Comparison of ENCODE assay signal across 13 cellular contexts in the genomic region with DNA sequence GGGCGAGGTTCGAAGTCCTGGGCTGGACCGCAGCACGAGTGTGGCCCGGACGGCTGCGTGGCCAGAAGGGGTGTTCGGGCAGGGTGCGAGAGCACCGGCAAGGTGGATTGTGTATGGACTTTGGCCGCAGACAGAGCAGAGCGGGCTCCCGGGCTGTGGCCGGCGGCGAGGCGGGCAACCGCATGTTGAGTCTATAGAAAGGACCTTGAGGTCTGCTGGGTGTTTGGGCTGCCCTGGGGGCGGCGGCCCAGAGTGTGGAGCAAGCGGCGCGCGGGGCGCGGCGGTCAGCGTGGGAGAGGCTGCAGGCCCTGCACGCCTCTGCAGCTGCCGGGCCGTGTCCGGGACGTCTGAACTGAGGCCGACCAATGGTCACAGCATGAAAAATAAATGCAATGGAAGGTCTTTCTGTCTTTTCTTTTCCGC. TPM values are rescaled to one million over a fixed set of nuclear protein-coding genes. Genes with fewer than 3 reads are reported as not detected.
A peak's percentile ranks its signal among the peaks of the same experiment; 100 is the strongest.
DNase-seq lines count a peak whose midpoint lies in the region; ATAC-seq and TF ChIP-seq lines count a peak whose summit lies in the region.
"Had no signal": no experiment of that assay in that cellular context is flagged by ENCODE, and none has a peak within 500 bp of the region (broad histone marks: within the 10 kb centered on the region; RNA-seq: fewer than 3 reads in every experiment).

No MANE protein-coding gene starts in this region.

- H3K27me3 ChIP-seq in Peyer's patch (peaks cover 0 to 62% of the 10 kb centered on the region in 2 donors), parathyroid adenoma (ENCODE audit: control insufficient read depth, insufficient read depth, low read length) (peaks cover 46% of the 10 kb centered on the region), HAP-1 (ENCODE audit: low read depth) (peaks cover 7% of the 10 kb centered on the region; the same call in 1 of the 2 replicates), WERI-Rb-1 (ENCODE audit: insufficient read depth, low read depth, severe bottlenecking) (no peaks in the 10 kb centered on the region)

- H2AFZ ChIP-seq in parathyroid adenoma: no peak overlapping the region

- in situ Hi-C loops in HAP-1 (cut with MboI; ENCODE audit: low sequenced_read_pairs): loop anchor here (25.0 kb wide), 1 partner anchor 368 kb away; a partner anchor contains a TSS

- H3K4me3 ChIP-seq in Peyer's patch (peak overlapping the region; percentile 2 to 56 (median 44)), fibroblast of villous mesenchyme (ENCODE audit: low read depth, low read length) (peak overlapping the region; percentile 60), parathyroid adenoma (ENCODE audit: low read depth, low read length) (no peak overlapping the region), HAP-1 (no peak overlapping the region), WERI-Rb-1 (ENCODE audit: low read depth, low read length) (no peak overlapping the region)

- no peak overlapping the region for H3K27ac Mint-ChIP-seq in Calu3 (ENCODE audit: unreplicated experiment)
- H3K27ac Mint-ChIP-seq: dendritic cell treated with granulocyte-macrophage colony-stimulating factor and Interleukin-4, amounts not matched to agents 40 ng/mL and 50 ng/mL, for 4 days had no signal

- no peak for TF ChIP-seq CTCF in Calu3 (IDR thresholded peaks at IDR 0.05; ENCODE audit: unreplicated experiment)
- no peak for TF ChIP-seq CTCF in Peyer's patch (IDR thresholded peaks at IDR 0.05)
- TF ChIP-seq CTCF in fibroblast of villous mesenchyme (IDR thresholded peaks at IDR 0.05; ENCODE audit: insufficient read depth, low read depth, low read length): no peak
- TF ChIP-seq CTCF in parathyroid adenoma (IDR thresholded peaks at IDR 0.05): no peak
- no peak for TF ChIP-seq CTCF in WERI-Rb-1 (IDR thresholded peaks at IDR 0.05; ENCODE audit: low read depth, low read length)

- peaks cover 44% of the 10 kb centered on the region for H3K4me1 Mint-ChIP-seq in Calu3 (ENCODE audit: low read depth, unreplicated experiment)

- CTCF ChIA-PET in Calu3 (lab: Charles Lee): interaction anchor here (0.6 kb wide), 1 partner anchor 8 kb away, joined by 4 read pairs; no protein-coding TSS in a partner anchor

- BruUV-seq in Calu3 (replicated peaks; lab: Mats Ljungman, UMichigan): no TSS peak

- intact Hi-C loops in Calu3 (cut with micrococcal nuclease; ENCODE audit: unreplicated experiment): no loop called here

- no peak for TF ChIP-seq POLR2A in Peyer's patch (IDR thresholded peaks at IDR 0.05)

- ATAC-seq in GM19397 (IDR thresholded peaks at IDR 0.05; ENCODE audit: unreplicated experiment): no peak
- no peak for ATAC-seq in GM18517 (IDR thresholded peaks at IDR 0.05; ENCODE audit: unreplicated experiment)

- no peaks in the 10 kb centered on the region for H3K36me3 ChIP-seq in Peyer's patch
- H3K36me3 ChIP-seq in parathyroid adenoma (ENCODE audit: control insufficient read depth, insufficient read depth, low read length): no peaks in the 10 kb centered on the region
- no peaks in the 10 kb centered on the region for H3K36me3 ChIP-seq in HAP-1 (replicated peaks)
- H3K36me3 ChIP-seq in WERI-Rb-1: no peaks in the 10 kb centered on the region

- H3K4me1 ChIP-seq in Peyer's patch (peaks cover 4 to 44% (median 20%) of the 10 kb centered on the region in 4 donors), parathyroid adenoma (no peaks in the 10 kb centered on the region), HAP-1 (peaks cover 13% of the 10 kb centered on the region)

- no peaks in the 10 kb centered on the region for H3K79me2 ChIP-seq in parathyroid adenoma

- no peaks in the 10 kb centered on the region for H3K9me3 Mint-ChIP-seq in Calu3 (ENCODE audit: low read depth, unreplicated experiment)
- H3K9me3 Mint-ChIP-seq: dendritic cell treated with granulocyte-macrophage colony-stimulating factor and Interleukin-4, amounts not matched to agents 40 ng/mL and 50 ng/mL, for 4 days had no signal

- no peak for DNase-seq in Calu3
- DNase-seq in Peyer's patch: peak in 2 of 3 donors; percentile 54 to 64
- DNase-seq in fibroblast of villous mesenchyme (ENCODE audit: low read depth): peak; percentile 54
- DNase-seq in HAP-1 (ENCODE audit: low spot score in 2 of 2): no peak
- no peak for DNase-seq in WERI-Rb-1
- DNase-seq: activated CD8-positive, alpha-beta memory T cell treated with anti-CD3 and anti-CD28 coated beads, Interleukin-2, amount 50 U/mL, for 48 hours; NCI-H2081 treated with DMSO at 0.1 percent for 48 hours; SHP77 treated with DMSO at 0.1 percent for 48 hours had no signal

- peak overlapping the region; percentile 81 for H3K4me2 ChIP-seq in parathyroid adenoma (ENCODE audit: low read length)

- peaks cover 0 to 5% (median 0%) of the 10 kb centered on the region in 4 donors for H3K9me3 ChIP-seq in Peyer's patch
- no peaks in the 10 kb centered on the region for H3K9me3 ChIP-seq in parathyroid adenoma (ENCODE audit: control insufficient read depth, low read length)
- H3K9me3 ChIP-seq in HAP-1: no peaks in the 10 kb centered on the region
- H3K9me3 ChIP-seq in WERI-Rb-1 (ENCODE audit: severe bottlenecking): no peaks in the 10 kb centered on the region

- H3K36me3 Mint-ChIP-seq in Calu3 (ENCODE audit: insufficient read depth, unreplicated experiment): peaks cover 15% of the 10 kb centered on the region

- H3K27me3 Mint-ChIP-seq in Calu3 (ENCODE audit: unreplicated experiment): peaks cover 99% of the 10 kb centered on the region

- peak overlapping the region; percentile 64 for H3K4me3 Mint-ChIP-seq in Calu3 (ENCODE audit: low read depth, unreplicated experiment)

- H3K9ac ChIP-seq in parathyroid adenoma: no peak overlapping the region

- H3K27ac ChIP-seq in Peyer's patch (peak overlapping the region in 3 of 4 donors; percentile 21 to 83 (median 64)), parathyroid adenoma (no peak overlapping the region), WERI-Rb-1 (no peak overlapping the region; the same call in 1 of the 2 replicates)

RNA-seq across cellular contexts. Expression of a gene that starts 5.7 kb away (rescaled TPM):
- total RNA-seq in Calu3 (2022) (0.42 and 0.54 TPM in 2 replicates), Peyer's patch (10 to 100 TPM in 1 of 4 donors, 1 to 10 TPM in 2, not detected in 1; 1.7 to 13.2 (median 1.9) TPM), fibroblast of villous mesenchyme (0.86 and 7.4 TPM in 2 replicates)

RNA-seq across cellular contexts. Expression of a gene that starts 9.3 kb away (rescaled TPM):
- total RNA-seq in Calu3 (2022) (0.51 and 0.71 TPM in 2 replicates), Peyer's patch (1 to 10 TPM in 1 of 4 donors, not detected in 3; 1.0 TPM), fibroblast of villous mesenchyme (0.43 and 5.2 TPM in 2 replicates)

RNA-seq across cellular contexts. Expression of a gene that starts 14.5 kb away (rescaled TPM):
- 0.24 TPM in 1 of 2 replicates, not detected in the other for total RNA-seq in Calu3 (2022)
- total RNA-seq in Peyer's patch: 1 to 10 TPM in 3 of 4 donors, under 1 TPM in 1; 0.35 to 1.7 (median 1.1) TPM
- total RNA-seq in fibroblast of villous mesenchyme: 0.86 and 2.6 TPM in 2 replicates

RNA-seq across cellular contexts. Expression of a gene that starts 19.5 kb away (rescaled TPM):
- total RNA-seq in Calu3 (2022) (not detected in 2 replicates), Peyer's patch (1 to 10 TPM in 1 of 4 donors, not detected in 3; 1.4 TPM), fibroblast of villous mesenchyme (0.86 and 3.2 TPM in 2 replicates)

RNA-seq across cellular contexts. Expression of a gene that starts 21.4 kb away (rescaled TPM):
- total RNA-seq in Calu3 (2022) (not detected in 2 replicates), Peyer's patch (under 1 TPM in 3 of 4 donors, not detected in 1; 0.40 to 0.76 (median 0.70) TPM), fibroblast of villous mesenchyme (0.86 and 2.9 TPM in 2 replicates)
- total RNA-seq: HT1080 had no signal

Comparison
In these comparisons a context has a peak if more than half of its experiments do, and no peak if none do; other contexts are left out.
1. DNase-seq: peak in Peyer's patch (2 of 3) and fibroblast of villous mesenchyme (single experiment); none in Calu3 (single experiment), HAP-1 (0 of 2) and WERI-Rb-1 (single experiment).
2. H3K27ac ChIP-seq: peak in Peyer's patch (3 of 4); none in parathyroid adenoma (single experiment) and WERI-Rb-1 (single experiment).
3. H3K4me3 ChIP-seq: peak in Peyer's patch (4 of 4) and fibroblast of villous mesenchyme (single experiment); none in parathyroid adenoma (single experiment), HAP-1 (single experiment) and WERI-Rb-1 (single experiment).